9 cellular contexts compared by ENCODE assay signal in the genomic region with DNA sequence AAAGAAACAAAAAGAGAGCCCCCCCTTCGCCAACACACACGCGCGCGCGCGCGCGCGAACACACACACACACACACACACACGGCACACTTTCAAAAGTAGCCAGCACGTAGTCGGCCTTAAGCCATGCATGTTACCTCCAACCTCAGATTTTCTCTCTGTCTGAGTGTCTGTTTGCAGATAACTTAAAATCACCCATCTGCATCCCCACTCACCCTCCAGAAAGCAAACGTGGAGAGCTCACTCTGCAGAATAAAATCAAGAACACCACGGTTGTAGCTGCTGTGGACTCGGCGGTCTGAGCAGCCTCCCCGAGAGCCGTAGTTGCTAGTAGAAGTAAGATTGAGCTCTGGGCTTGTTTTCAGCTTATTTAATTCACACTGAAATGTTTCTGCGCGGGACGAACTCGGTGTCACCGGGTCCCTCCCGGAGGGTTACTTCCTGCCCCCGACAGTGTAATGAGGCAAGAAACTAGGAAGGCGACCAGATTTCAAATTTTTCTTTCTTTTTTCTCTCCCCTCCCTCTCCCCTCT. TPM values are rescaled to one million over a fixed set of nuclear protein-coding genes. Genes with fewer than 3 reads are reported as not detected.
DNase-seq lines count a peak whose midpoint lies in the region; ATAC-seq and TF ChIP-seq lines count a peak whose summit lies in the region.
"Had no signal": no experiment of that assay in that cellular context is flagged by ENCODE, and none has a peak within 500 bp of the region (broad histone marks: within the 10 kb centered on the region; RNA-seq: fewer than 3 reads in every experiment).

No MANE protein-coding gene starts in this region.

- no peak for ATAC-seq in HG03025 (IDR thresholded peaks at IDR 0.05; ENCODE audit: low FRiP score, unreplicated experiment)

- H3K18ac ChIP-seq in mesenchymal stem cell (ENCODE audit: low read depth in 1 of 2, low read length in 2 of 2): peak overlapping the region; percentile 91 to 97

- peaks cover 4% of the 10 kb centered on the region for H3K79me1 ChIP-seq in mesenchymal stem cell (replicated peaks; ENCODE audit: low read length, poor library complexity, severe bottlenecking)

- H3K9ac ChIP-seq in mesenchymal stem cell (ENCODE audit: low read length): peak overlapping the region; percentile 99

- TF ChIP-seq CTCF in suprapubic skin (IDR thresholded peaks at IDR 0.05): no peak

- H3K27ac ChIP-seq in mesenchymal stem cell (ENCODE audit: low read length, poor library complexity, severe bottlenecking): peak overlapping the region; percentile 25
- H3K27ac ChIP-seq in suprapubic skin: peak overlapping the region; percentile 68

- H3K4me1 ChIP-seq in mesenchymal stem cell (ENCODE audit: control insufficient read depth, insufficient read depth, low read depth, low read length): peaks cover 12% of the 10 kb centered on the region
- H3K4me1 ChIP-seq in suprapubic skin: peaks cover 17% of the 10 kb centered on the region

- H2AFZ ChIP-seq in mesenchymal stem cell (ENCODE audit: low read depth, low read length): no peak overlapping the region

- peak overlapping the region in 1 of 2 experiments; percentile 72 for H3K23ac ChIP-seq in mesenchymal stem cell (ENCODE audit: low read length in 2 of 2)

- H3K27me3 ChIP-seq in mesenchymal stem cell (ENCODE audit: control insufficient read depth in 1 of 2, insufficient read depth in 1 of 2, low read length in 2 of 2): peaks cover 0 to 8% of the 10 kb centered on the region in 2 experiments
- peaks cover 15% of the 10 kb centered on the region for H3K27me3 ChIP-seq in suprapubic skin

- peak overlapping the region; percentile 19 for H4K8ac ChIP-seq in mesenchymal stem cell (ENCODE audit: low read length)

- H3K4ac ChIP-seq in mesenchymal stem cell (ENCODE audit: low read depth in 1 of 2, low read length in 2 of 2): peak overlapping the region; percentile 68 to 99

- peak overlapping the region; percentile 18 for H4K91ac ChIP-seq in mesenchymal stem cell (ENCODE audit: low read length)

- no peak for TF ChIP-seq POLR2A in suprapubic skin (IDR thresholded peaks at IDR 0.05)

- no peak overlapping the region for H2BK5ac ChIP-seq in mesenchymal stem cell (ENCODE audit: low read depth, low read length, poor library complexity, severe bottlenecking)

- H2BK15ac ChIP-seq in mesenchymal stem cell (ENCODE audit: low read depth, poor library complexity, severe bottlenecking): no peak overlapping the region

- H3K9me3 ChIP-seq in mesenchymal stem cell (ENCODE audit: control insufficient read depth, low read length) (no peaks in the 10 kb centered on the region), suprapubic skin (no peaks in the 10 kb centered on the region)

- H3K36me3 ChIP-seq in mesenchymal stem cell (ENCODE audit: control insufficient read depth in 1 of 2, insufficient read depth in 2 of 2, low read depth in 1 of 2, low read length in 2 of 2) (peaks cover 3 to 10% of the 10 kb centered on the region in 2 experiments), suprapubic skin (peaks cover 18% of the 10 kb centered on the region)

- H2BK120ac ChIP-seq in mesenchymal stem cell (ENCODE audit: low read depth, low read length): peak overlapping the region; percentile 38

- H3K4me2 ChIP-seq in mesenchymal stem cell (ENCODE audit: low read length, poor library complexity, severe bottlenecking): peak overlapping the region; percentile 97

- H2AK5ac ChIP-seq in mesenchymal stem cell (ENCODE audit: low read length, severe bottlenecking): no peak overlapping the region

- TF ChIP-seq EP300 in suprapubic skin (IDR thresholded peaks at IDR 0.05): no peak

- peak overlapping the region in 1 of 2 experiments; percentile 6 for H3K14ac ChIP-seq in mesenchymal stem cell (ENCODE audit: low read length in 2 of 2)

- H3K4me3 ChIP-seq in mesenchymal stem cell (ENCODE audit: insufficient read depth in 1 of 2, low read depth in 1 of 2, low read length in 2 of 2): peak overlapping the region; percentile 46 to 85
- peak overlapping the region; percentile 84 for H3K4me3 ChIP-seq in suprapubic skin

- WGBS in mesenchymal stem cell: under 1% methylated on average over 27 of the region's 27 CpGs
- 45% methylated on average over 27 of the region's 27 CpGs for WGBS in suprapubic skin

- DNase-seq in M059J (ENCODE audit: low read depth) (peak; percentile 32), dermis blood vessel endothelial cell (peak; percentile 10), mesenchymal stem cell (peak; percentile 62), suprapubic skin (ENCODE audit: low spot score in 2 of 2) (no peak), SW 1271 (lab: John Stamatoyannopoulos, UW) (no peak), T-helper 9 cell (no peak), HK-2 (ENCODE audit: unreplicated experiment) (no peak)
- DNase-seq: T1000 had no signal

- H2BK12ac ChIP-seq in mesenchymal stem cell (ENCODE audit: low read length in 2 of 2): peak overlapping the region; percentile 77 to 89

RNA-seq across cellular contexts. Expression of a gene that starts 5.2 kb away (rescaled TPM):
- 3.4 and 4.5 TPM in 2 replicates for total RNA-seq in M059J (2014; rRNA removed; shearing (Covaris generic))
- total RNA-seq in dermis blood vessel endothelial cell (1.3 and 3.4 TPM in 2 replicates), suprapubic skin (10 to 100 TPM; 12.7 to 28.0 (median 20.3) TPM)
- 24.4 TPM for polyA plus RNA-seq in mesenchymal stem cell (2013, experiment 1 of 2)
- polyA plus RNA-seq in mesenchymal stem cell (2013, experiment 2 of 2): 23.5 TPM

Comparison
In these comparisons a context has a peak if more than half of its experiments do, and no peak if none do; other contexts are left out.
1. DNase-seq: peak in M059J (single experiment), dermis blood vessel endothelial cell (single experiment) and mesenchymal stem cell (single experiment); none in suprapubic skin (0 of 2), SW 1271 (0 of 2), T-helper 9 cell (single experiment) and HK-2 (single experiment).